Comparison of ENCODE assay signal across 8 cellular contexts in the genomic region with DNA sequence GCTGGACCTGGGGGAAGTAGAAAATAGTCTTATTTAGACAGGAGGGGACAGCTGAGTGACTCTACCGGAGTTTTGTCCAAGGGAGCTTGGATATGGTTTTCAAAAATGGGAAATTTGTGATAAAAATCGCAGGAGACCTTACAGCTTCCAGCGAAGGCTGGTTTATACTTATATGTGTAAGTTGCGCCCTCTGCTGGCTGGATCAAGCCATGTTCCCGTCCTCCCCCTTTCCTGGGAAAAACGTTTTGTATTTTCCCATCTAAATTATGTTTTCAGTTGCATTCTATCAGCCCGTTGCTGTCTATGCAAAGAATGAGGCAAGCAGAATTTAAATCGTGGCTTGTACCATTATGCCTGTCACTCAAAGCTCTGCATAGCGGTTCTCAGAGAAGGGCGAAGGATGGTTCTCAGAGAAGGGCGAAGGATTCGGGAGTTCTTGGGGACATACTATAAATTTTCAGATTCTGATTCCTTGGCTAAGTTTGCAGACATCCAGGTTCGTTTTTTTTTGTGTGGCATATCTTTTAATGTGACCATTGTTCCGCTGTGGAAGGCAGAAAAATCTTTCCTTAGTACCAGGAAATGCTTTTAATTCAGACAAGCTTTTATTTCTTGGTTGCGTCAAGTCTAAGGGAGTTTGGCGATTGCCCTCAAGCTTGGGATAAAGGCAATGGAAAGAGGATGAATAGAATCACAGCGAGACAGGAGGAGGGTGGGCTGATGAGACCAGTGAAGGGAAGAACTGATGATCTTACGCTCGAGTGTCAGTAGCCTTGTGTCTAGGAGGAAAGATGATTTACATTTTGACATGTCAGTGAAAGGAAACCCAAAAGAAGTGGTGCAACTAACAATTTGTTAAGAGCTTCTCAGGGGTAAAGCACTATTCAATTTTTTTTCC.
DNase-seq lines count a peak whose midpoint lies in the region; TF ChIP-seq lines count a peak whose summit lies in the region.

No MANE protein-coding gene starts in this region.

- peak; percentile 80 for TF ChIP-seq CTCF in WERI-Rb-1 (IDR thresholded peaks at IDR 0.05; ENCODE audit: low read depth, low read length)
- no peak for TF ChIP-seq CTCF in lower leg skin (IDR thresholded peaks at IDR 0.05)

- H3K9me3 ChIP-seq in WERI-Rb-1 (ENCODE audit: severe bottlenecking): no peaks in the 10 kb centered on the region

- H3K27ac ChIP-seq in WERI-Rb-1: no peak overlapping the region

- intact Hi-C loops in lower leg skin (cut with DNase I; ENCODE audit: low total_unique reads): no loop called here

- WGBS in lower leg skin, 2 donors: 12 to 17% methylated on average over 19 of the region's 19 CpGs

- H3K27me3 ChIP-seq in WERI-Rb-1 (ENCODE audit: insufficient read depth, low read depth, severe bottlenecking): peaks cover 13% of the 10 kb centered on the region

- no peaks in the 10 kb centered on the region for H3K36me3 ChIP-seq in WERI-Rb-1

- DNase-seq in NCI-H524 (lab: John Stamatoyannopoulos, UW) (peak; percentile 24 to 55), NCI-H524 treated with DMSO at 0.1 percent for 48 hours (lab: John Stamatoyannopoulos, UW) (no peak), NCI-H1092 treated with DMSO at 0.1 percent for 48 hours (lab: John Stamatoyannopoulos, UW) (peak; percentile 41), WERI-Rb-1 (peak; percentile 52), dedifferentiated amniotic fluid mesenchymal stem cell (ENCODE audit: extremely low spot score) (peak; percentile 54), lower leg skin (ENCODE audit: low spot score in 2 of 2) (peak; percentile 26 to 90), DMS153 (lab: John Stamatoyannopoulos, UW) (no peak)
- peak; percentile 1 to 20 (median 2) for DNase-seq in stimulated activated CD4-positive, alpha-beta T cell treated with anti-CD3 and anti-CD28 coated beads, TNF-alpha, amount 100 ng/mL, for 48 hours (ENCODE audit: low read depth in 3 of 3)

- H3K4me3 ChIP-seq in WERI-Rb-1 (ENCODE audit: low read depth, low read length) (peak overlapping the region; percentile 18), lower leg skin (ENCODE audit: low read depth, poor library complexity, severe bottlenecking) (no peak overlapping the region)

- no peak for TF ChIP-seq POLR2A in lower leg skin (IDR thresholded peaks at IDR 0.05)

Comparison
In these comparisons a context has a peak if more than half of its experiments do, and no peak if none do; other contexts are left out.
1. DNase-seq: peak in NCI-H524 (2 of 2), NCI-H1092 treated with DMSO at 0.1 percent for 48 hours (single experiment), WERI-Rb-1 (single experiment), dedifferentiated amniotic fluid mesenchymal stem cell (single experiment), lower leg skin (2 of 2) and stimulated activated CD4-positive, alpha-beta T cell treated with anti-CD3 and anti-CD28 coated beads, TNF-alpha, amount 100 ng/mL, for 48 hours (3 of 3); none in NCI-H524 treated with DMSO at 0.1 percent for 48 hours (single experiment) and DMS153 (single experiment).